8 cellular contexts compared by ENCODE assay signal in the genomic region with DNA sequence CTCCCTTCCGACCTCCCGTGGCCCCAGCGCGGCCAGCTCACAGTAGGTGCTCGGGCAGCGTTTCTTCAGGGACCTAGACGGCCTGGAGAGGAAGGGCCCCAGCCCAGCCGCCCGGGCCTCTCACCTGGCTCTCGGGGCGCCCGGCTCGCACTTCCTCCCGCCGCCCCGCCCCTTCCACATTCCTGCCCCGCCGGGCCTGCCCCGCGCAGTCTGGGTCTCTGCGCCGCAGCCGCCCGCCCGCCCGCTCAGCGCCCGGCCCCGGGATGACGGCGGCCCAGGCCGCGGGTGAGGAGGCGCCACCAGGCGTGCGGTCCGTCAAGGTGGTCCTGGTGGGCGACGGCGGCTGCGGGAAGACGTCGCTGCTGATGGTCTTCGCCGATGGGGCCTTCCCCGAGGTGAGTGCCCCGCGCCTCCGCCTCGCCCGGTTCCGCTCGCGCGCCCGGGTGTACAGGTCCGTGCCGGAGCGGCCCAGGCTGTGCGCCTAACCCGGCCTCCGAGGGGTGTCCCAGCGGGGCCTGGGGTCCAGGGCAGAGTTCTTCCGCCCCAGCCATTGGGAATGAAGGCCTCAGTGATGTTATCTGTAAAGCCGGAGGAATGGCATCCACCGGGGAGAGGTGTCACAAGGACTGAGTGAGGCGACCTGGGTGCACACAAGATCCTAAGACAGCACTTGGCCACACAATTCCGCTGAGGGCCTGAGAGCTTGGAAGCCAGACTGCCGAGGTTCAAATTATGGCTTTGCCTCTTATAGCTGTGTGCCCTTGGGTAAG. TPM values are rescaled to one million over a fixed set of nuclear protein-coding genes. Genes with fewer than 3 reads are reported as not detected.
DNase-seq lines count a peak whose midpoint lies in the region; ATAC-seq and TF ChIP-seq lines count a peak whose summit lies in the region.

A gene with protein sequence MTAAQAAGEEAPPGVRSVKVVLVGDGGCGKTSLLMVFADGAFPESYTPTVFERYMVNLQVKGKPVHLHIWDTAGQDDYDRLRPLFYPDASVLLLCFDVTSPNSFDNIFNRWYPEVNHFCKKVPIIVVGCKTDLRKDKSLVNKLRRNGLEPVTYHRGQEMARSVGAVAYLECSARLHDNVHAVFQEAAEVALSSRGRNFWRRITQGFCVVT (plus strand): TSS at position 208 of the 770 bp plus-strand sequence. CDS start 56 bp downstream, at position 264.

- H2BK120ac ChIP-seq in mesendoderm (ENCODE audit: low read depth, low read length): no peak within 1 kb of the TSS

- H3K79me2 ChIP-seq in mesendoderm (ENCODE audit: control insufficient read depth, insufficient read depth, low read length): no peaks in the 10 kb centered on the region

- DNase-seq in ELR (ENCODE audit: low read depth): peak; percentile 50
- peak; percentile 74 for DNase-seq in ecto neural progenitor cell (ENCODE audit: low spot score)
- DNase-seq in mesendoderm: peak; percentile 70
- DNase-seq in type B pancreatic cell (ENCODE audit: extremely low spot score, unreplicated experiment): no peak
- no peak for DNase-seq in NCI-H446 treated with DMSO at 0.1 percent for 48 hours (lab: John Stamatoyannopoulos, UW)

- H3K27ac ChIP-seq in VCaP (peak within 1 kb of the TSS; percentile 88), mesendoderm (ENCODE audit: low read depth, low read length) (no peak within 1 kb of the TSS)

- H3K9ac ChIP-seq in mesendoderm (ENCODE audit: low read length): peak within 1 kb of the TSS; percentile 82

- no peaks in the 10 kb centered on the region for H3K9me3 Mint-ChIP-seq in type B pancreatic cell

- no peaks in the 10 kb centered on the region for H3K79me1 ChIP-seq in mesendoderm (ENCODE audit: low read length)

- H3K27me3 ChIP-seq in mesendoderm (ENCODE audit: insufficient read depth, low read length, poor library complexity): no peaks in the 10 kb centered on the region

- peak within 1 kb of the TSS; percentile 17 for H2BK5ac ChIP-seq in mesendoderm (ENCODE audit: low read length)

- H3K4me1 ChIP-seq in mesendoderm (ENCODE audit: control insufficient read depth, low read depth, low read length): peaks cover 4% of the 10 kb centered on the region

- peak within 1 kb of the TSS; percentile 71 for H3K4me2 ChIP-seq in mesendoderm (ENCODE audit: low read length)

- peak within 1 kb of the TSS; percentile 100 for H3K27ac Mint-ChIP-seq in type B pancreatic cell

- peak within 1 kb of the TSS; percentile 25 for H3K18ac ChIP-seq in mesendoderm (ENCODE audit: low read length)

- peak within 1 kb of the TSS; percentile 84 for H3K4me3 Mint-ChIP-seq in type B pancreatic cell

- no peak within 1 kb of the TSS for H4K8ac ChIP-seq in mesendoderm (ENCODE audit: low read depth, low read length)

- ATAC-seq in HG02642 (IDR thresholded peaks at IDR 0.05; ENCODE audit: poor library complexity, unreplicated experiment) (no peak), HG03565 (IDR thresholded peaks at IDR 0.05; ENCODE audit: unreplicated experiment) (no peak)

- H3K4me1 Mint-ChIP-seq in type B pancreatic cell (ENCODE audit: unreplicated experiment): peaks cover 19% of the 10 kb centered on the region

- H3K36me3 Mint-ChIP-seq in type B pancreatic cell: peaks cover 4% of the 10 kb centered on the region

- H3K4ac ChIP-seq in mesendoderm (ENCODE audit: low read depth, low read length): no peak within 1 kb of the TSS

- no peaks in the 10 kb centered on the region for H3K27me3 Mint-ChIP-seq in type B pancreatic cell

- peak within 1 kb of the TSS; percentile 40 for H3K4me3 ChIP-seq in mesendoderm (ENCODE audit: low read length)

- peak within 1 kb of the TSS; percentile 29 for H3K23ac ChIP-seq in mesendoderm (ENCODE audit: low read length)

- WGBS in mesendoderm (ENCODE audit: extremely low coverage, insufficient coverage, low lambda C conversion rate): no CpG with 5 or more reads among the region's 69 CpGs

- H4K5ac ChIP-seq in mesendoderm (ENCODE audit: low read length): no peak within 1 kb of the TSS

- no peak within 1 kb of the TSS for H2BK15ac ChIP-seq in mesendoderm (replicated peaks; ENCODE audit: low read depth)

- no peaks in the 10 kb centered on the region for H3K36me3 ChIP-seq in mesendoderm (ENCODE audit: control insufficient read depth, insufficient read depth, low read length)

- TF ChIP-seq CTCF in VCaP (conservative IDR thresholded peaks at IDR 0.05) (peak; percentile 18; the same call in 1 of the 2 replicates), type B pancreatic cell (conservative IDR thresholded peaks at IDR 0.05) (no peak)

- H3K56ac ChIP-seq in mesendoderm (ENCODE audit: low read length): peak within 1 kb of the TSS; percentile 94

- H2AK5ac ChIP-seq in mesendoderm (ENCODE audit: low read length): peak within 1 kb of the TSS; percentile 5

RNA-seq across cellular contexts. Expression of the gene that starts here (rescaled TPM):
- polyA plus RNA-seq in mesendoderm (2013, experiment 1 of 2): 7.9 TPM
- polyA plus RNA-seq in mesendoderm (2013, experiment 2 of 2): 8.5 TPM
- 21.2 and 95.6 TPM in 2 replicates for total RNA-seq in type B pancreatic cell (ENCODE audit: low replicate concordance)

Comparison
In these comparisons a context has a peak if more than half of its experiments do, and no peak if none do; other contexts are left out.
1. DNase-seq: peak in ELR (single experiment), ecto neural progenitor cell (single experiment) and mesendoderm (single experiment); none in type B pancreatic cell (single experiment) and NCI-H446 treated with DMSO at 0.1 percent for 48 hours (single experiment).